Comparison of ENCODE assay signal across 8 cellular contexts in the genomic region with DNA sequence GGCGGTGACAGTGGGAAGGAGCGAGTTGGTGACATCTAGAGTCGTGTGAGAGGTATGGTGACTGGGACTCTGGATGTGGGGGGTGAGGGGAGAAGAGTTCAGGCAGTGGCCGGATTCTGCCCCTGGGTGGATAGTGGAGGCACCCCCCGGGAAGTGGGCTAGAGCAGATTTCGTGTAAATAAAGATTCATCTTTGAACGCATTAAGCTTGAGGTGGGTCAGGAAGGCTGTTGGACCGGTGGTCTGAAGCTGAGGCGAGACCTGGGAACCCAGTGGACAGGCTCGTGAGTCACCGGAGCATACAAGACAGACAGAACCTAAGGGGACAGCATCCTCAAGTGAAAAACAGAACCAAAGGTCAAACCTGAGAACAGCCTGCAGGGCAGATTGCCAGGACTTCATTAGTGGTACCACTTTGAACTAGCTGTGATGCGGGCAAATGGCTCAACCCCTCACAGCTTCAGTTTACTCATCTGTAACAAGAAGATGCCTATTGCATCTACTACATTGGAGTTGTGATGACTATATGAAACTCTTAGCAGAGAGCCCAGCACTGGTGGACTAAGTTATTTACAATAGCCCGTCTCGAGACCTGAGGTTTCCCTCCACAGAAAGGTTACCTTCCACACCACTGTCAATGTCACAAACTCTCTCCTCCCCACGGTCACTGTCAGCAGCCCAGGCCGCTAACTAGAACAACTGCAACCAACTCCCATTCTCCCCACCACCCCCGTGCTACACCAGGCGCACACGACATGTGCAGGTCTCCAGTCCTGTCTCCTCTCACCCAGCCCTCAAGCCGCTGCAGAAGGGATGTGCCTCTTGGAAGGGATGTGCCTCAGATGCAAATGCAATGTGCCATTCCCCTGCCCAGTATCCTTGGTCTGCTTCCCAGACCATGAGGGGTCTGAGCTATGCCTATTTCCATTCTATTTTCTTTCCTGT. TPM values are rescaled to one million over a fixed set of nuclear protein-coding genes. Genes with fewer than 3 reads are reported as not detected.
DNase-seq lines count a peak whose midpoint lies in the region; ATAC-seq and TF ChIP-seq lines count a peak whose summit lies in the region.

No MANE protein-coding gene starts in this region.

- H3K36me3 ChIP-seq in CD4-positive, CD25-positive, alpha-beta regulatory T cell (ENCODE audit: control insufficient read depth, insufficient read depth, low read length), result no peaks in the 10 kb centered on the region
- H3K36me3 ChIP-seq in H7 (replicated peaks; ENCODE audit: control insufficient read depth, insufficient read depth, low read length), result no peaks in the 10 kb centered on the region
- no peaks in the 10 kb centered on the region for H3K36me3 ChIP-seq in gastrocnemius medialis

- in situ Hi-C loops in gastrocnemius medialis (cut with MboI; ENCODE audit: low sequenced_read_pairs in 4 of 4), result no loop called here

- H3K9me3 Mint-ChIP-seq in CD4-positive, CD25-positive, alpha-beta regulatory T cell, result no peaks in the 10 kb centered on the region
- H3K9me3 Mint-ChIP-seq in glutamatergic neuron (ENCODE audit: unreplicated experiment), result peaks cover 6% of the 10 kb centered on the region

- DNase-seq in CD4-positive, CD25-positive, alpha-beta regulatory T cell, result no peak
- DNase-seq in H7, result no peak
- DNase-seq in glutamatergic neuron, result no peak
- DNase-seq in gastrocnemius medialis, result no peak
- DNase-seq in HuH-7.5 (ENCODE audit: low spot score), result no peak
- no peak for DNase-seq in NCI-H226

- no peak for ATAC-seq in CD4-positive, CD25-positive, alpha-beta regulatory T cell (ENCODE audit: low read depth in 2 of 2)
- ATAC-seq in gastrocnemius medialis (peak in 1 of 2 donors; percentile 1), HG02938 (IDR thresholded peaks at IDR 0.05; ENCODE audit: unreplicated experiment) (no peak)

- H3K36me3 Mint-ChIP-seq in CD4-positive, CD25-positive, alpha-beta regulatory T cell, result no peaks in the 10 kb centered on the region
- no peaks in the 10 kb centered on the region for H3K36me3 Mint-ChIP-seq in glutamatergic neuron (ENCODE audit: unreplicated experiment)

- TF ChIP-seq POLR2A in gastrocnemius medialis (IDR thresholded peaks at IDR 0.05), result no peak

- peak overlapping the region; percentile 92 to 95 (median 95) for H3K27ac Mint-ChIP-seq in CD4-positive, CD25-positive, alpha-beta regulatory T cell
- H3K27ac Mint-ChIP-seq in glutamatergic neuron (ENCODE audit: unreplicated experiment), result peak overlapping the region; percentile 87

- H3K27me3 ChIP-seq in CD4-positive, CD25-positive, alpha-beta regulatory T cell (ENCODE audit: control insufficient read depth, insufficient read depth, low read length), result no peaks in the 10 kb centered on the region
- H3K27me3 ChIP-seq in H7 (ENCODE audit: control insufficient read depth, insufficient read depth, low read length) (no peaks in the 10 kb centered on the region), gastrocnemius medialis (no peaks in the 10 kb centered on the region)

- peaks cover 24% of the 10 kb centered on the region for H3K4me1 ChIP-seq in CD4-positive, CD25-positive, alpha-beta regulatory T cell (ENCODE audit: control insufficient read depth, insufficient read depth, low read length, poor library complexity, severe bottlenecking)
- H3K4me1 ChIP-seq in gastrocnemius medialis, result peaks cover 4 to 12% of the 10 kb centered on the region in 2 donors

- H3K4me3 ChIP-seq in CD4-positive, CD25-positive, alpha-beta regulatory T cell (ENCODE audit: low read depth, low read length), result peak overlapping the region; percentile 67
- H3K4me3 ChIP-seq in H7 (ENCODE audit: insufficient read depth, low read depth, low read length) (peak overlapping the region; percentile 85), WI38 (ENCODE audit: low read depth, low read length) (peak overlapping the region; percentile 66), gastrocnemius medialis (peak overlapping the region; percentile 65 to 95 (median 80))

- TF ChIP-seq CTCF in WI38 (IDR thresholded peaks at IDR 0.05; ENCODE audit: low read depth, low read length) (no peak), glutamatergic neuron (IDR thresholded peaks at IDR 0.05; ENCODE audit: partially characterized antibody, unreplicated experiment) (no peak), gastrocnemius medialis (IDR thresholded peaks at IDR 0.05 in 4 of 5, conservative IDR thresholded peaks at IDR 0.05 in 1 of 5) (no peak)

- H3K9me3 ChIP-seq in CD4-positive, CD25-positive, alpha-beta regulatory T cell (ENCODE audit: control insufficient read depth in 2 of 2, low read length in 2 of 2), result no peaks in the 10 kb centered on the region
- no peaks in the 10 kb centered on the region for H3K9me3 ChIP-seq in gastrocnemius medialis

- peak overlapping the region; percentile 77 for H3K27ac ChIP-seq in CD4-positive, CD25-positive, alpha-beta regulatory T cell (ENCODE audit: insufficient read depth, low read length, poor library complexity, severe bottlenecking)
- peak overlapping the region; percentile 83 to 94 (median 88) for H3K27ac ChIP-seq in gastrocnemius medialis

- H3K4me1 Mint-ChIP-seq in CD4-positive, CD25-positive, alpha-beta regulatory T cell, result peaks cover under 1 to 33% (median 22%) of the 10 kb centered on the region in 4 donors
- peaks cover 14% of the 10 kb centered on the region for H3K4me1 Mint-ChIP-seq in glutamatergic neuron (ENCODE audit: low read depth, unreplicated experiment)

- intact Hi-C loops in gastrocnemius medialis (cut with DNase I; ENCODE audit: low total_unique reads), result no loop called here

- peak overlapping the region; percentile 89 to 99 (median 97) for H3K4me3 Mint-ChIP-seq in CD4-positive, CD25-positive, alpha-beta regulatory T cell
- H3K4me3 Mint-ChIP-seq in glutamatergic neuron (ENCODE audit: unreplicated experiment), result peak overlapping the region; percentile 90

- peaks cover 8% of the 10 kb centered on the region for H3K27me3 Mint-ChIP-seq in CD4-positive, CD25-positive, alpha-beta regulatory T cell
- peaks cover 7% of the 10 kb centered on the region for H3K27me3 Mint-ChIP-seq in glutamatergic neuron (ENCODE audit: unreplicated experiment)

RNA-seq across cellular contexts. Expression of a gene that starts 0.9 kb away (rescaled TPM):
- total RNA-seq in CD4-positive, CD25-positive, alpha-beta regulatory T cell, result 14.2 TPM
- polyA plus RNA-seq in CD4-positive, CD25-positive, alpha-beta regulatory T cell, result 1 to 10 TPM; 1.4 to 1.9 (median 1.5) TPM
- total RNA-seq in H7 (2014; rRNA removed; shearing (Covaris generic)), result 32.5 and 33.7 TPM in 2 replicates
- 26.1 TPM for total RNA-seq in glutamatergic neuron (ENCODE audit: unreplicated experiment)
- total RNA-seq in gastrocnemius medialis, result 10 to 100 TPM; 17.1 to 18.9 (median 18.5) TPM

RNA-seq across cellular contexts. Expression of a gene that starts 25.3 kb away (rescaled TPM):
- total RNA-seq in CD4-positive, CD25-positive, alpha-beta regulatory T cell, result 3.2 TPM
- polyA plus RNA-seq in CD4-positive, CD25-positive, alpha-beta regulatory T cell, result 1 to 10 TPM in 1 of 4 donors, under 1 TPM in 3; 0.17 to 1.4 (median 0.51) TPM
- total RNA-seq in H7 (2014; rRNA removed; shearing (Covaris generic)), result 5.6 and 7.4 TPM in 2 replicates
- total RNA-seq in glutamatergic neuron (ENCODE audit: unreplicated experiment) (4.1 TPM), gastrocnemius medialis (1 to 10 TPM in 3 of 4 donors, under 1 TPM in 1; 0.66 to 2.4 (median 1.5) TPM)

RNA-seq across cellular contexts. Expression of a gene that starts 47.1 kb away (rescaled TPM):
- 55.2 TPM for total RNA-seq in CD4-positive, CD25-positive, alpha-beta regulatory T cell
- 10 to 100 TPM; 15.7 to 27.1 (median 16.9) TPM for polyA plus RNA-seq in CD4-positive, CD25-positive, alpha-beta regulatory T cell
- 78.4 and 91.7 TPM in 2 replicates for total RNA-seq in H7 (2014; rRNA removed; shearing (Covaris generic))
- total RNA-seq in glutamatergic neuron (ENCODE audit: unreplicated experiment) (69.6 TPM), gastrocnemius medialis (100 to 1,000 TPM in 3 of 4 donors, 10 to 100 TPM in 1; 80.8 to 158 (median 124) TPM)
